In genomic region chr3:101037613-101038012, GRCh38 we compare ENCODE assay signal across 33 cellular contexts. TPM values are rescaled to one million over a fixed set of nuclear protein-coding genes. Genes with fewer than 3 reads are reported as not detected.
"Had no signal": no experiment of that assay in that cellular context is flagged by ENCODE, and none has a peak within 500 bp of the region (broad histone marks: within the 10 kb centered on the region; RNA-seq: fewer than 3 reads in every experiment).

No MANE protein-coding gene starts in this region.

- H3K9me3 ChIP-seq: mucosa of descending colon, pancreas, prostate gland, thyroid gland, upper lobe of right lung had no signal

- H3K27ac ChIP-seq: left ventricle myocardium inferior, prostate gland, WERI-Rb-1 had no signal

- H3K4me3 ChIP-seq: left ventricle myocardium inferior, lung, mucosa of descending colon, pancreas, prostate gland, thyroid gland, upper lobe of right lung had no signal

- DNase-seq: activated CD4-positive, alpha-beta memory T cell treated with anti-CD3 and anti-CD28 coated beads for 36 hours; activated CD4-positive, alpha-beta T cell treated with anti-CD3 and anti-CD28 coated beads, Interleukin-2, amount 10 ng/mL, durations not matched to agents 24 days and 14 days; activated CD4-positive, CD25-positive, alpha-beta regulatory T cell treated with anti-CD3 and anti-CD28 coated beads, Interleukin-2, amount 50 U/mL, for 72 hours; activated CD8-positive, alpha-beta memory T cell treated with anti-CD3 and anti-CD28 coated beads, Interleukin-2, amount 50 U/mL, for 4 hours; activated gamma-delta T cell; activated naive CD4-positive, alpha-beta T cell treated with anti-CD3 and anti-CD28 coated beads, Interleukin-2, amount 10 ng/mL, durations not matched to agents 7 days and 5 days; activated naive CD8-positive, alpha-beta T cell treated with anti-CD3 and anti-CD28 coated beads, Interleukin-2, amount 10 ng/mL, durations not matched to agents 7 days and 5 days; activated T-cell treated with anti-CD3 and anti-CD28 coated beads, Interleukin-2, amount 50 U/mL, for 1 hour; caudate nucleus; cortex of kidney; effector memory CD8-positive, alpha-beta T cell; foreskin melanocyte; left ventricle myocardium inferior; mucosa of descending colon; pancreas; retina; small intestine; stimulated activated CD4-positive, alpha-beta T cell treated with anti-CD3 and anti-CD28 coated beads, Interleukin-1b, Interleukin-23, amount 100 ng/mL, for 48 hours; stimulated activated CD4-positive, alpha-beta T cell treated with anti-CD3 and anti-CD28 coated beads, Interleukin-4, amount 100 ng/mL, for 4 hours; stimulated activated CD8-positive, alpha-beta memory T cell treated with anti-CD3 and anti-CD28 coated beads, Interleukin-4, amount 100 ng/mL, for 48 hours; stimulated activated naive CD8-positive, alpha-beta T cell treated with anti-CD3 and anti-CD28 coated beads, Interleukin-15, amount 100 ng/mL, for 72 hours; substantia nigra; T-helper 17 cell; T1000; thyroid gland; upper lobe of right lung; WERI-Rb-1 had no signal

- H3K36me3 ChIP-seq: left ventricle myocardium inferior, pancreas, prostate gland, thyroid gland, upper lobe of right lung, WERI-Rb-1 had no signal

- H3K27me3 ChIP-seq: pancreas, thyroid gland, upper lobe of right lung had no signal

- FAIRE-seq: endothelial cell of umbilical vein, islet of Langerhans had no signal

- ATAC-seq: effector memory CD8-positive, alpha-beta T cell; esophagus mucosa; mucosa of descending colon; pancreas; stimulated activated memory B cell treated with anti-CD40 and anti-IgM and Interleukin-4, amounts not matched to agents 10 μg/mL and 1 μg/mL and 100 μg/mL, for 72 hours; stimulated activated naive CD8-positive, alpha-beta T cell treated with anti-CD3 and anti-CD28 coated beads, Interleukin-15, amount 100 ng/mL, for 72 hours; T-helper 17 cell; upper lobe of right lung had no signal

- H3K4me1 ChIP-seq: prostate gland, upper lobe of right lung had no signal

RNA-seq across cellular contexts. Expression of gene ABI3BP, which starts 44.4 kb away (rescaled TPM):
- total RNA-seq: activated CD4-positive, alpha-beta memory T cell treated with anti-CD3 and anti-CD28 coated beads for 36 hours; activated CD4-positive, alpha-beta T cell treated with anti-CD3 and anti-CD28 coated beads, Interleukin-2, amount 10 ng/mL, durations not matched to agents 24 days and 14 days; T-helper 17 cell had no signal
